Comparison of ENCODE assay signal across 1 cellular context in genomic region chr4:171186700-171187099, GRCh38.
TF ChIP-seq lines count a peak whose summit lies in the region.

No MANE protein-coding gene starts in this region.

TF ChIP-seq in H1, 55 proteins besides CTCF, POLR2A, EP300 and RAD21:
- TF ChIP-seq GABPA (IDR thresholded peaks at IDR 0.05; ENCODE audit: borderline replicate concordance, insufficient read depth, low read length) (no peak), HDAC2 (IDR thresholded peaks at IDR 0.05; ENCODE audit: borderline replicate concordance in 1 of 2, low read depth in 2 of 2, low read length in 2 of 2) (no peak), RNF2 (IDR thresholded peaks at IDR 0.05; ENCODE audit: borderline replicate concordance, low read depth, low read length, missing control alignments, poor library complexity, severe bottlenecking) (no peak), KDM4A (IDR thresholded peaks at IDR 0.05; ENCODE audit: low read depth, low read length, severe bottlenecking) (no peak), SAP30 (IDR thresholded peaks at IDR 0.05; ENCODE audit: insufficient read depth, insufficient replicate concordance, low read length) (no peak), SUZ12 (IDR thresholded peaks at IDR 0.05; ENCODE audit: low read length) (no peak), SRF (IDR thresholded peaks at IDR 0.05; ENCODE audit: low read depth, low read length) (no peak), JUN (IDR thresholded peaks at IDR 0.05; ENCODE audit: low read depth, low read length) (no peak), MAFK (IDR thresholded peaks at IDR 0.05; ENCODE audit: low read depth, low read length) (no peak), EZH2 (IDR thresholded peaks at IDR 0.05; ENCODE audit: low read depth, low read length, severe bottlenecking) (no peak), PHF8 (conservative IDR thresholded peaks at IDR 0.05; ENCODE audit: low read depth, low read length) (no peak), RXRA (IDR thresholded peaks at IDR 0.05; ENCODE audit: insufficient read depth, low read depth, low read length) (no peak), CBX8 (IDR thresholded peaks at IDR 0.05; ENCODE audit: borderline replicate concordance, low read depth, low read length) (no peak), YY1 (IDR thresholded peaks at IDR 0.05; ENCODE audit: low read depth, low read length) (no peak), BCL11A (IDR thresholded peaks at IDR 0.05; ENCODE audit: low read depth in 2 of 2, low read length in 2 of 2) (no peak), TEAD4 (IDR thresholded peaks at IDR 0.05; ENCODE audit: low read depth, low read length) (no peak), BRCA1 (IDR thresholded peaks at IDR 0.05; ENCODE audit: low read depth, low read length) (no peak), CTBP2 (IDR thresholded peaks at IDR 0.05; ENCODE audit: borderline replicate concordance, insufficient read depth, insufficient read length, low read length) (no peak), SIX5 (IDR thresholded peaks at IDR 0.05; ENCODE audit: low read depth, low read length) (no peak), TAF1 (IDR thresholded peaks at IDR 0.05; ENCODE audit: low read depth, low read length) (no peak)
